ENCODE assay signal across 12 cellular contexts in the genomic region with DNA sequence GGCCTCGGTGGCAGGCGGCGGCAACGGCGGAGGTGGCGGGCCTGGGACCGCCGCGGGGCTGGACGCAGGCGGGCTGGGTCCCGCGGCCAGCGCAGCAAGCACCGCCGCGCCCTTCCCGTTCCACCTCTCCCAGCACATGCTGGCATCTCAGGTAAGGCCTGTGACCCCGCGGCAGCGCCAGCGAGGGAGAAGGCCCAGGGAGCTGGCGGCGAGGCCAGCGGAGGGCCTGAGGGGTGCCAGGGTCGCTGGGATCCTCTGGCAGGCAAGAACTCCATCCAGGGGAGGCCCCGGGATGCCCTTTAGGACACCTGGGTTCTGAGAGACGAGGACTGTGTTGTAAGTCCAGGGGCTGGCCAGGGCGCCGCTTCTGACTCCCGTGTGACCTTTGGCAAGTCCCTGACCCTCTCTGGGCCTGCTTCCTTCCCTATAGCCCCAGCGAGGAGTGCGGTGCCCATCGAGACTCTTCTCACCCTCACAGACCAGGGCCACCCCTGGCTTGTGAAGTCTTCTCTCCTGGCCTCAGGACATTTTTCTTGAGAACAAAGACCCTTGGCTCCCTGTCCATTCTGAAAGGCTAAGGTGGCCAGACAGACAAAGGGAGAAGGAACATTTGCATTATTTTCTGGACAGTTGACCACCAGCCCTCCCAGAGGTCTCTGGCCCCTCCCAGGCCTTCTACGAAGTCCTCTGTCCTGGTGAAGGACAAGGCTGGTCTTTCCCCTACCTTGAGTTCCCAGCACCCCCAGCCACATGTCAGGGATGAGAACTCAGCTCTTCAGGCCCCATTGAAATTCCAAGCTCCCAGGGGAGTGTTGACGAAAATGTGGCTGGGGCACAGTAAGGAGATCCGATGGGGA. TPM values are rescaled to one million over a fixed set of nuclear protein-coding genes. Genes with fewer than 3 reads are reported as not detected.
DNase-seq lines count a peak whose midpoint lies in the region; ATAC-seq, FAIRE-seq and TF ChIP-seq lines count a peak whose summit lies in the region.
"Had no signal": no experiment of that assay in that cellular context is flagged by ENCODE, and none has a peak within 500 bp of the region (broad histone marks: within the 10 kb centered on the region; RNA-seq: fewer than 3 reads in every experiment).

No MANE protein-coding gene starts in this region.

- TF ChIP-seq EP300 in HepG2 (IDR thresholded peaks at IDR 0.05; ENCODE audit: low read depth in 2 of 2, low read length in 2 of 2), result no peak
- no peak for TF ChIP-seq EP300 in HepG2 (CRISPR knock-in tag; IDR thresholded peaks at IDR 0.05; ENCODE audit: borderline replicate concordance)

- POLR2A ChIA-PET in HepG2 (lab: Yijun Ruan, JAX), result no interaction called here

- peaks cover 2% of the 10 kb centered on the region for H3K36me3 Mint-ChIP-seq in astrocyte (ENCODE audit: low read depth, unreplicated experiment)

- TF ChIP-seq POLR2A in GM12891 (IDR thresholded peaks at IDR 0.05; ENCODE audit: low read depth, low read length), result no peak
- no peak for TF ChIP-seq POLR2A in HepG2 (IDR thresholded peaks at IDR 0.05; ENCODE audit: insufficient read depth in 1 of 2, low read depth in 2 of 2, low read length in 2 of 2)
- TF ChIP-seq POLR2A in spleen (IDR thresholded peaks at IDR 0.05), result no peak

- no peak overlapping the region for H3K4me3 Mint-ChIP-seq in astrocyte (ENCODE audit: unreplicated experiment)

- H3K9ac ChIP-seq in astrocyte (ENCODE audit: low read length) (no peak overlapping the region), HepG2 (ENCODE audit: insufficient read depth, low read depth, low read length) (no peak overlapping the region)

- H3K4me1 Mint-ChIP-seq in astrocyte (ENCODE audit: low read depth, unreplicated experiment), result no peaks in the 10 kb centered on the region

- H3K4me2 ChIP-seq in astrocyte (ENCODE audit: low read length) (peak overlapping the region; percentile 81), HepG2 (ENCODE audit: low read depth, low read length) (no peak overlapping the region)

- no peak overlapping the region for H3K27ac ChIP-seq in astrocyte (ENCODE audit: low read depth, low read length)
- no peak overlapping the region for H3K27ac ChIP-seq in HepG2 (ENCODE audit: extremely low read length, insufficient read depth, low read length)
- H3K27ac ChIP-seq in spleen, result peak overlapping the region in 5 of 8 donors; percentile 38 to 84 (median 47)
- no peak overlapping the region for H3K27ac ChIP-seq in WERI-Rb-1
- H3K27ac ChIP-seq: VCaP had no signal

- FAIRE-seq in GM12891 (lab: Jason Lieb, UNC) (no peak), astrocyte (lab: Jason Lieb, UNC) (no peak), HepG2 (lab: Jason Lieb, UNC) (no peak)

- H3K36me3 ChIP-seq in astrocyte (ENCODE audit: insufficient read depth, low read length) (no peaks in the 10 kb centered on the region), HepG2 (replicated peaks in 1 of 2; ENCODE audit: control insufficient read depth in 1 of 2, insufficient read depth in 2 of 2, low read length in 2 of 2) (peaks cover 4 to 6% of the 10 kb centered on the region in 2 experiments; a peak in 2 of 5 replicates), spleen (peaks cover 0 to 38% (median 0%) of the 10 kb centered on the region in 6 donors), MG63 (peaks cover 18% of the 10 kb centered on the region), WERI-Rb-1 (no peaks in the 10 kb centered on the region; the same call in 1 of the 2 replicates)

- TF ChIP-seq RAD21 in HepG2 (CRISPR knock-in tag; IDR thresholded peaks at IDR 0.05), result no peak

- H3K27me3 Mint-ChIP-seq in astrocyte (ENCODE audit: low read depth, unreplicated experiment), result peaks cover 69% of the 10 kb centered on the region

- H3K79me2 ChIP-seq in astrocyte (ENCODE audit: insufficient read depth, low read length) (peaks cover 65% of the 10 kb centered on the region), HepG2 (ENCODE audit: insufficient read depth, low read length) (peaks cover 3% of the 10 kb centered on the region)

- in situ Hi-C loops in HepG2 (cut with HindIII; ENCODE audit: extremely low pct_ligation_motif_present, low pct_unique_long_range_greater_than_20kb), result no loop called here

- H3K9me3 ChIP-seq in astrocyte (ENCODE audit: insufficient read depth, low read depth, low read length) (no peaks in the 10 kb centered on the region), HepG2 (ENCODE audit: low read length) (no peaks in the 10 kb centered on the region), spleen (no peaks in the 10 kb centered on the region), MG63 (no peaks in the 10 kb centered on the region), WERI-Rb-1 (ENCODE audit: severe bottlenecking) (no peaks in the 10 kb centered on the region)

- no TSS peak for BruUV-seq in HepG2 (replicated peaks; lab: Mats Ljungman, UMichigan)

- WGBS in HepG2 (ENCODE audit: low lambda C conversion rate), result 95% methylated on average over 37 of the region's 37 CpGs
- 25 to 57% (median 35%) methylated on average over 10 to 37 of the region's 37 CpGs for WGBS in spleen, 5 donors

- peak overlapping the region; percentile 53 for H3K27ac Mint-ChIP-seq in astrocyte (ENCODE audit: unreplicated experiment)
- H3K27ac Mint-ChIP-seq: activated T-helper 2 cell treated with anti-CD3 and anti-CD28 coated beads, Interferon-gamma antibody, Interleukin-2, Interleukin-4, amounts not matched to agents 10 μg/mL and 5 μg/mL and 100 μg/mL, durations not matched to agents 14 hours and 24 hours and 36 hours had no signal

- TF ChIP-seq CTCF in astrocyte (IDR thresholded peaks at IDR 0.05; ENCODE audit: insufficient read depth, low read depth, low read length) (no peak), HepG2 (CRISPR knock-in tag; IDR thresholded peaks at IDR 0.05) (no peak), spleen (IDR thresholded peaks at IDR 0.05 in 8 of 11, conservative IDR thresholded peaks at IDR 0.05 in 3 of 11) (no peak), WERI-Rb-1 (IDR thresholded peaks at IDR 0.05; ENCODE audit: low read depth, low read length) (no peak)

- H2AFZ ChIP-seq in astrocyte (ENCODE audit: low read depth, low read length) (no peak overlapping the region), HepG2 (ENCODE audit: low read length) (no peak overlapping the region)

- DNase-seq in GM12891 (ENCODE audit: insufficient read length, low spot score), result peak; percentile 16
- DNase-seq in astrocyte (ENCODE audit: low read depth), result no peak
- DNase-seq in HepG2 (ENCODE audit: low spot score), result no peak
- DNase-seq in spleen, result no peak
- DNase-seq in MG63, result no peak
- no peak for DNase-seq in WERI-Rb-1
- DNase-seq: cerebellar nuclear complex, NCI-H510A treated with DMSO at 0.1 percent for 48 hours had no signal

- H4K20me1 ChIP-seq in astrocyte (ENCODE audit: insufficient read depth, low read length), result peaks cover 41% of the 10 kb centered on the region
- H4K20me1 ChIP-seq in HepG2 (ENCODE audit: insufficient read depth, low read length), result no peaks in the 10 kb centered on the region

- CTCF ChIA-PET in HepG2 (lab: Yijun Ruan, JAX; ENCODE audit: low intra/inter-chr PET ratio, low total read pairs), result no interaction called here

- ATAC-seq in HepG2 (no peak), GM18907 (IDR thresholded peaks at IDR 0.05; ENCODE audit: unreplicated experiment) (no peak), GM19395 (IDR thresholded peaks at IDR 0.05; ENCODE audit: unreplicated experiment) (no peak)

- H3K4me3 ChIP-seq in astrocyte (ENCODE audit: insufficient read depth, low read depth, low read length) (no peak overlapping the region), HepG2 (replicated peaks in 1 of 3; ENCODE audit: insufficient read depth in 1 of 3, low read depth in 2 of 3, low read length in 3 of 3) (no peak overlapping the region), spleen (peak overlapping the region in 5 of 8 donors; percentile 5 to 69 (median 47)), MG63 (no peak overlapping the region), WERI-Rb-1 (ENCODE audit: low read depth, low read length) (no peak overlapping the region)

- H3K4me1 ChIP-seq in astrocyte (ENCODE audit: insufficient read depth, low read length), result peaks cover 41% of the 10 kb centered on the region
- H3K4me1 ChIP-seq in HepG2 (ENCODE audit: insufficient read depth, low read length), result peaks cover 39% of the 10 kb centered on the region
- H3K4me1 ChIP-seq in spleen, result peaks cover 43 to 95% (median 78%) of the 10 kb centered on the region in 6 donors

- intact Hi-C loops in HepG2 (cut with micrococcal nuclease; ENCODE audit: unreplicated experiment), result loop anchor here (5.0 kb wide), 1 partner anchor 404 kb away; no protein-coding TSS in a partner anchor
- intact Hi-C loops in spleen (cut with DNase I; ENCODE audit: low total_unique reads), result no loop called here

- peaks cover 7% of the 10 kb centered on the region for H3K9me3 Mint-ChIP-seq in astrocyte (ENCODE audit: unreplicated experiment)
- H3K9me3 Mint-ChIP-seq: activated T-helper 2 cell treated with anti-CD3 and anti-CD28 coated beads, Interferon-gamma antibody, Interleukin-2, Interleukin-4, amounts not matched to agents 10 μg/mL and 5 μg/mL and 100 μg/mL, durations not matched to agents 14 hours and 24 hours and 36 hours had no signal

- H3K27me3 ChIP-seq in astrocyte (ENCODE audit: insufficient read depth, low read length) (peaks cover 24% of the 10 kb centered on the region), HepG2 (ENCODE audit: control insufficient read depth in 1 of 2, insufficient read depth in 2 of 2, low read length in 2 of 2) (no peaks in the 10 kb centered on the region), spleen (replicated peaks in 1 of 7) (peaks cover 19 to 100% (median 98%) of the 10 kb centered on the region in 7 donors), MG63 (no peaks in the 10 kb centered on the region), WERI-Rb-1 (ENCODE audit: insufficient read depth, low read depth, severe bottlenecking) (peaks cover 13% of the 10 kb centered on the region)

RNA-seq across cellular contexts. Expression of gene TBX2, which starts 6.3 kb away (rescaled TPM):
- polyA plus RNA-seq in GM12891 (2012; ENCODE audit: low read depth, missing spikeins), result 0.01 TPM
- 0.50 and 0.53 TPM in 2 replicates for total RNA-seq in astrocyte
- 10.2 and 15.3 TPM in 2 replicates for total RNA-seq in HepG2 (2016; rRNA removed; fragmentation: Illumina TruSeq; extraction: Trizol)
- total RNA-seq in HepG2 (2016; cell fraction: cytosol; rRNA removed; fragmentation: Illumina TruSeq; extraction: Trizol; ENCODE audit: low read depth), result 3.7 TPM in 2 replicates
- total RNA-seq in HepG2 (2016; cell fraction: insoluble cytoplasmic fraction; rRNA removed; fragmentation: Illumina TruSeq; extraction: Trizol), result 8.3 and 14.7 TPM in 2 replicates
- total RNA-seq in HepG2 (2016; cell fraction: membrane; rRNA removed; fragmentation: Illumina TruSeq; extraction: Trizol), result 9.6 and 10.4 TPM in 2 replicates
- total RNA-seq in HepG2 (2016; cell fraction: nucleus; rRNA removed; fragmentation: Illumina TruSeq; extraction: Trizol), result 10.9 and 12.4 TPM in 2 replicates
- 2.8 and 3.0 TPM in 2 replicates for polyA plus RNA-seq in HepG2 (2011; rRNA removed)
- polyA plus RNA-seq in HepG2 (2011; cell fraction: cytosol; rRNA removed), result 1.9 and 3.7 TPM in 2 replicates
- 9.5 and 10.4 TPM in 2 replicates for polyA plus RNA-seq in HepG2 (2011; cell fraction: nucleus; rRNA removed)
- 1.0 and 1.6 TPM in 2 replicates for polyA plus RNA-seq in HepG2 (2012)
- 2.8 and 3.6 TPM in 2 replicates for polyA plus RNA-seq in HepG2 (2016; cell fraction: cytosol; fragmentation: Illumina TruSeq; extraction: Trizol; ENCODE audit: low read depth)
- 13.1 and 15.6 TPM in 2 replicates for polyA plus RNA-seq in HepG2 (2016; cell fraction: insoluble cytoplasmic fraction; fragmentation: Illumina TruSeq; extraction: Trizol; ENCODE audit: low read depth)
- polyA plus RNA-seq in HepG2 (2016; cell fraction: membrane; fragmentation: Illumina TruSeq; extraction: Trizol; ENCODE audit: low read depth), result 8.1 and 8.9 TPM in 2 replicates
- 26.2 and 30.9 TPM in 2 replicates for polyA plus RNA-seq in HepG2 (2016; cell fraction: nucleus; fragmentation: Illumina TruSeq; extraction: Trizol; ENCODE audit: insufficient read depth, low read depth)
- 3.0 and 6.9 TPM in 2 replicates for polyA minus RNA-seq in HepG2 (2011; rRNA and poly(A)+ RNA removed; ENCODE audit: low replicate concordance)
- 1.5 and 2.4 TPM in 2 replicates for polyA minus RNA-seq in HepG2 (2011; cell fraction: cytosol; rRNA and poly(A)+ RNA removed)
- 4.9 and 5.3 TPM in 2 replicates for polyA minus RNA-seq in HepG2 (2011; cell fraction: nucleus; rRNA and poly(A)+ RNA removed)
- 10 to 100 TPM; 10.1 to 57.6 (median 32.8) TPM for total RNA-seq in spleen
- 10 to 100 TPM in 2 of 3 donors, 1 to 10 TPM in 1; 6.4 to 21.0 (median 10.9) TPM for polyA plus RNA-seq in spleen
- 1.8 and 8.3 TPM in 2 replicates for total RNA-seq in MG63 (2014; rRNA removed; shearing (Covaris generic); ENCODE audit: low replicate concordance)

RNA-seq across cellular contexts. Expression of gene TBX4, which starts 46.3 kb away (rescaled TPM):
- not detected for polyA plus RNA-seq in GM12891 (2012; ENCODE audit: low read depth, missing spikeins)
- total RNA-seq in astrocyte (0.14 TPM in 1 of 2 replicates, not detected in the other), HepG2 (2016; rRNA removed; fragmentation: Illumina TruSeq; extraction: Trizol) (0.86 and 1.1 TPM in 2 replicates), spleen (not detected)
- total RNA-seq in HepG2 (2016; cell fraction: cytosol; rRNA removed; fragmentation: Illumina TruSeq; extraction: Trizol; ENCODE audit: low read depth), result 0.10 and 0.35 TPM in 2 replicates
- 0.92 and 1.3 TPM in 2 replicates for total RNA-seq in HepG2 (2016; cell fraction: insoluble cytoplasmic fraction; rRNA removed; fragmentation: Illumina TruSeq; extraction: Trizol)
- 1.1 and 1.5 TPM in 2 replicates for total RNA-seq in HepG2 (2016; cell fraction: membrane; rRNA removed; fragmentation: Illumina TruSeq; extraction: Trizol)
- 1.1 and 1.3 TPM in 2 replicates for total RNA-seq in HepG2 (2016; cell fraction: nucleus; rRNA removed; fragmentation: Illumina TruSeq; extraction: Trizol)
- polyA plus RNA-seq in HepG2 (2011; rRNA removed) (0.11 and 0.17 TPM in 2 replicates), spleen (not detected)
- 0.05 and 0.09 TPM in 2 replicates for polyA plus RNA-seq in HepG2 (2011; cell fraction: cytosol; rRNA removed)
- 0.29 and 0.48 TPM in 2 replicates for polyA plus RNA-seq in HepG2 (2011; cell fraction: nucleus; rRNA removed)
- polyA plus RNA-seq in HepG2 (2012), result 0.15 and 0.40 TPM in 2 replicates
- 0.14 and 0.16 TPM in 2 replicates for polyA plus RNA-seq in HepG2 (2016; cell fraction: cytosol; fragmentation: Illumina TruSeq; extraction: Trizol; ENCODE audit: low read depth)
- polyA plus RNA-seq in HepG2 (2016; cell fraction: insoluble cytoplasmic fraction; fragmentation: Illumina TruSeq; extraction: Trizol; ENCODE audit: low read depth), result 1.2 and 1.7 TPM in 2 replicates
- polyA plus RNA-seq in HepG2 (2016; cell fraction: membrane; fragmentation: Illumina TruSeq; extraction: Trizol; ENCODE audit: low read depth), result 0.49 and 0.62 TPM in 2 replicates
- polyA plus RNA-seq in HepG2 (2016; cell fraction: nucleus; fragmentation: Illumina TruSeq; extraction: Trizol; ENCODE audit: insufficient read depth, low read depth), result 1.8 and 2.4 TPM in 2 replicates
- polyA minus RNA-seq in HepG2 (2011; rRNA and poly(A)+ RNA removed; ENCODE audit: low replicate concordance), result not detected in 2 replicates
- not detected in 2 replicates for polyA minus RNA-seq in HepG2 (2011; cell fraction: cytosol; rRNA and poly(A)+ RNA removed)
- polyA minus RNA-seq in HepG2 (2011; cell fraction: nucleus; rRNA and poly(A)+ RNA removed), result not detected in 2 replicates
- total RNA-seq in MG63 (2014; rRNA removed; shearing (Covaris generic); ENCODE audit: low replicate concordance), result 0.76 and 0.89 TPM in 2 replicates
- total RNA-seq: activated T-helper 2 cell treated with anti-CD3 and anti-CD28 coated beads, Interferon-gamma antibody, Interleukin-2, Interleukin-4, amounts not matched to agents 10 μg/mL and 5 μg/mL and 100 μg/mL, durations not matched to agents 14 hours and 24 hours and 36 hours had no signal

Comparison
In these comparisons a context has a peak if more than half of its experiments do, and no peak if none do; other contexts are left out.
1. H3K27ac ChIP-seq: peak in spleen (5 of 8); none in astrocyte (single experiment), HepG2 (single experiment) and WERI-Rb-1 (single experiment).
2. H3K4me3 ChIP-seq: peak in spleen (5 of 8); none in astrocyte (single experiment), HepG2 (0 of 3), MG63 (single experiment) and WERI-Rb-1 (single experiment).